In the genomic region with DNA sequence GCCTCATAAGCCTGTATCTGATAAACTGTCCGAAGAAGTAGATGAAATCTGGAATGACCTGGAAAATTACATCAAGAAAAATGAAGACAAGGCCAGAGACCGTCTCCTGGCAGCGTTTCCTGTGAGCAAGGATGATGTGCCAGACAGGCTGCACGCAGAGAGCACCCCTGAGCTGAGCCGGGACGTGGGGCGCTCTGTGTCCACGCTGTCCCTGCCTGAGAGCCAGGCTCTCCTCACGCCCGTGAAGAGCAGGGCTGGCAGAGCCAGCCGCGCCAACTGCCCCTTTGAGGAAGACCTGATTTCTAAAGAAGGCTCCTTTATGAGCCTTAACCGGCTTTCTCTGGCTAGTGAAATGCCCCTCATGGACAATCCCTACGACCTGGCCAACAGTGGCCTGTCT, we compare ENCODE assay signal across 1 cellular context.
TF ChIP-seq lines count a peak whose summit lies in the region.

No MANE protein-coding gene starts in this region.

TF ChIP-seq in IMR-90, 13 proteins besides CTCF, POLR2A, EP300 and RAD21:
- TF ChIP-seq SMC3 (IDR thresholded peaks at IDR 0.05; ENCODE audit: low read depth, low read length) (no peak), BHLHE40 (IDR thresholded peaks at IDR 0.05; ENCODE audit: low read depth, low read length) (no peak), MXI1 (IDR thresholded peaks at IDR 0.05; ENCODE audit: borderline replicate concordance, low read depth, low read length) (no peak), RFX5 (IDR thresholded peaks at IDR 0.05; ENCODE audit: low read depth, low read length) (no peak)
- TF ChIP-seq, protein P1, sequence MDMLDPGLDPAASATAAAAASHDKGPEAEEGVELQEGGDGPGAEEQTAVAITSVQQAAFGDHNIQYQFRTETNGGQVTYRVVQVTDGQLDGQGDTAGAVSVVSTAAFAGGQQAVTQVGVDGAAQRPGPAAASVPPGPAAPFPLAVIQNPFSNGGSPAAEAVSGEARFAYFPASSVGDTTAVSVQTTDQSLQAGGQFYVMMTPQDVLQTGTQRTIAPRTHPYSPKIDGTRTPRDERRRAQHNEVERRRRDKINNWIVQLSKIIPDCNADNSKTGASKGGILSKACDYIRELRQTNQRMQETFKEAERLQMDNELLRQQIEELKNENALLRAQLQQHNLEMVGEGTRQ (IDR thresholded peaks at IDR 0.05; ENCODE audit: low read depth, low read length) = no peak
- TF ChIP-seq, protein P2, sequence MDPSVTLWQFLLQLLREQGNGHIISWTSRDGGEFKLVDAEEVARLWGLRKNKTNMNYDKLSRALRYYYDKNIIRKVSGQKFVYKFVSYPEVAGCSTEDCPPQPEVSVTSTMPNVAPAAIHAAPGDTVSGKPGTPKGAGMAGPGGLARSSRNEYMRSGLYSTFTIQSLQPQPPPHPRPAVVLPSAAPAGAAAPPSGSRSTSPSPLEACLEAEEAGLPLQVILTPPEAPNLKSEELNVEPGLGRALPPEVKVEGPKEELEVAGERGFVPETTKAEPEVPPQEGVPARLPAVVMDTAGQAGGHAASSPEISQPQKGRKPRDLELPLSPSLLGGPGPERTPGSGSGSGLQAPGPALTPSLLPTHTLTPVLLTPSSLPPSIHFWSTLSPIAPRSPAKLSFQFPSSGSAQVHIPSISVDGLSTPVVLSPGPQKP (IDR thresholded peaks at IDR 0.05; ENCODE audit: borderline replicate concordance, low read depth, low read length) = no peak
